Comparison of ENCODE assay signal across 1 cellular context in genomic region chr7:101186839-101187448, GRCh38.
A peak's percentile ranks its signal among the peaks of the same experiment; 100 is the strongest.
TF ChIP-seq lines count a peak whose summit lies in the region.

No MANE protein-coding gene starts in this region.

TF ChIP-seq in K562, 482 proteins besides CTCF, POLR2A, EP300 and RAD21:
- TF ChIP-seq SMARCE1 (IDR thresholded peaks at IDR 0.05) (no peak), ATF3 (IDR thresholded peaks at IDR 0.05) (peak; percentile 48; the same call in 1 of the 2 replicates), ATF3 (CRISPR knock-in tag; conservative IDR thresholded peaks at IDR 0.05) (no peak), ZNF384 (IDR thresholded peaks at IDR 0.05; ENCODE audit: low read depth, low read length) (0 out of 2 replicates have a peak, but pooled peaks have one; percentile 53), CEBPB (tag; IDR thresholded peaks at IDR 0.05) (0 out of 2 replicates have a peak, but pooled peaks have one; percentile 18), CBX2 (IDR thresholded peaks at IDR 0.05; ENCODE audit: insufficient read depth, low read length, poor library complexity, severe bottlenecking) (no peak), CEBPG (CRISPR knock-in tag; IDR thresholded peaks at IDR 0.05) (no peak), CEBPG (tag; conservative IDR thresholded peaks at IDR 0.05 in 1 of 2, IDR thresholded peaks at IDR 0.05 in 1 of 2) (peak in 1 of 2 experiments; percentile 88; a peak in 2 of 4 replicates)
